In genomic region chr5:143896981-143897380, GRCh38 we compare ENCODE assay signal across 14 cellular contexts.
DNase-seq lines count a peak whose midpoint lies in the region; ATAC-seq, FAIRE-seq and TF ChIP-seq lines count a peak whose summit lies in the region.
"Had no signal": no experiment of that assay in that cellular context is flagged by ENCODE, and none has a peak within 500 bp of the region (broad histone marks: within the 10 kb centered on the region; RNA-seq: fewer than 3 reads in every experiment).

No MANE protein-coding gene starts in this region.

- ATAC-seq in left lung, result peak; percentile 54

- intact Hi-C loops in left lung (cut with DNase I), result no loop called here

- no peaks in the 10 kb centered on the region for H3K27me3 ChIP-seq in bronchial epithelial cell (ENCODE audit: control insufficient read depth, insufficient read depth, low read length)
- H3K27me3 ChIP-seq in left lung, result no peaks in the 10 kb centered on the region
- H3K27me3 ChIP-seq: Peyer's patch had no signal

- FAIRE-seq in bronchial epithelial cell (lab: Jason Lieb, UNC), result peak; percentile 43

- TF ChIP-seq CTCF in bronchial epithelial cell (IDR thresholded peaks at IDR 0.05; ENCODE audit: insufficient read depth, low read length, severe bottlenecking), result no peak
- no peak for TF ChIP-seq CTCF in left lung (IDR thresholded peaks at IDR 0.05)
- TF ChIP-seq CTCF in coronary artery (IDR thresholded peaks at IDR 0.05), result no peak
- no peak for TF ChIP-seq CTCF in GM10266 (IDR thresholded peaks at IDR 0.05; ENCODE audit: control insufficient read depth, insufficient read depth, low read depth, missing control alignments)

- H3K4me3 ChIP-seq in bronchial epithelial cell (ENCODE audit: low read depth, low read length) (no peak overlapping the region), left lung (no peak overlapping the region), coronary artery (no peak overlapping the region)
- H3K4me3 ChIP-seq: Peyer's patch had no signal

- no peaks in the 10 kb centered on the region for H3K9me3 ChIP-seq in left lung
- H3K9me3 ChIP-seq: Peyer's patch had no signal

- DNase-seq in GM03348 (ENCODE audit: low spot score) (peak; percentile 46), OCI-M1 (lab: John Stamatoyannopoulos, UW) (peak; percentile 78), bronchial epithelial cell (ENCODE audit: low read depth) (peak; percentile 32), left lung (no peak), coronary artery (ENCODE audit: low spot score) (no peak), GM10266 (ENCODE audit: extremely low spot score) (no peak)
- DNase-seq in stimulated activated naive CD4-positive, alpha-beta T cell (lab: John Stamatoyannopoulos, UW), result no peak
- DNase-seq: activated CD4-positive, alpha-beta T cell treated with anti-CD3 and anti-CD28 coated beads, Interleukin-2, amount 50 U/mL, for 48 hours; activated naive CD4-positive, alpha-beta T cell treated with anti-CD3 and anti-CD28 coated beads, Interleukin-2, amount 50 U/mL, for 16 hours; NCI-H1417 treated with DMSO at 0.1 percent for 48 hours; NCI-H510A treated with DMSO at 0.1 percent for 48 hours; Peyer's patch; substantia nigra; T-helper 2 cell had no signal

- peaks cover 0 to 3% of the 10 kb centered on the region in 2 donors for H3K4me1 ChIP-seq in left lung
- H3K4me1 ChIP-seq: Peyer's patch had no signal

- H3K27ac ChIP-seq in left lung, result no peak overlapping the region
- H3K27ac ChIP-seq in coronary artery, result no peak overlapping the region
- H3K27ac ChIP-seq: Peyer's patch had no signal

- no peaks in the 10 kb centered on the region for H3K36me3 ChIP-seq in bronchial epithelial cell (ENCODE audit: control insufficient read depth, insufficient read depth, low read length)
- H3K36me3 ChIP-seq in left lung, result no peaks in the 10 kb centered on the region
- H3K36me3 ChIP-seq: Peyer's patch had no signal

Comparison
In these comparisons a context has a peak if more than half of its experiments do, and no peak if none do; other contexts are left out.
1. DNase-seq: peak in GM03348 (single experiment), OCI-M1 (single experiment) and bronchial epithelial cell (single experiment); none in left lung (0 of 2), stimulated activated naive CD4-positive, alpha-beta T cell (0 of 6), coronary artery (single experiment) and GM10266 (single experiment).